In the genomic region with DNA sequence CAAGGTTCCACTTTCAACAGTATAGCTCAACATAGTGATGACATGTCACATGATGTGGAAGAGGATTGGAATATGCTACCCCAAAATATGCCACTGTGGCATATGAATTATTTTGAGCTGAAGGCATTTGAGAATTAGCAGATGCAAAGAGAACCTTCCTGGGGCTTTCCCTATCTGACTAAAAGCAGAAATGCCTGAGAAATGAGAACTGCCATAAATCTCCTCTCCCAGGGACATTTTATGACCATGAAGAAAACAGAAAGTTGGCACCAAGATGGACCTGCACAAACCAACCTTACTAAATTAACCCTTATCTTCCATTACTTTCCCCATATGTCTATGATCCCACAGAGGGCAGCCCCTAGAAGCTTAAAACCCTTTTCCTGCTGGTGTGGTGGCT, we compare ENCODE assay signal across 21 cellular contexts. TPM values are rescaled to one million over a fixed set of nuclear protein-coding genes. Genes with fewer than 3 reads are reported as not detected.
DNase-seq lines count a peak whose midpoint lies in the region; TF ChIP-seq lines count a peak whose summit lies in the region.
"Had no signal": no experiment of that assay in that cellular context is flagged by ENCODE, and none has a peak within 500 bp of the region (broad histone marks: within the 10 kb centered on the region; RNA-seq: fewer than 3 reads in every experiment).

No MANE protein-coding gene starts in this region.

- no peaks in the 10 kb centered on the region for H3K9me3 ChIP-seq in tibial artery
- H3K9me3 ChIP-seq: left lung, pancreas had no signal

- H3K9me3 Mint-ChIP-seq in endothelial cell (ENCODE audit: unreplicated experiment), result peaks cover 9% of the 10 kb centered on the region
- H3K9me3 Mint-ChIP-seq in T-helper 2 cell treated with Interferon-gamma antibody and Interleukin-4, amounts not matched to agents 5 μg/mL and 100 μg/mL, for 36 hours, result no peaks in the 10 kb centered on the region
- H3K9me3 Mint-ChIP-seq: activated naive CD8-positive, alpha-beta T cell treated with anti-CD3 and anti-CD28 coated beads for 36 hours; nephron had no signal

- H3K36me3 ChIP-seq in tibial artery, result no peaks in the 10 kb centered on the region
- H3K36me3 ChIP-seq: heart right ventricle, left lung, pancreas had no signal

- peaks cover 2% of the 10 kb centered on the region for H3K27me3 Mint-ChIP-seq in endothelial cell (ENCODE audit: unreplicated experiment)
- H3K27me3 Mint-ChIP-seq in T-helper 2 cell treated with Interferon-gamma antibody and Interleukin-4, amounts not matched to agents 5 μg/mL and 100 μg/mL, for 36 hours (ENCODE audit: low read depth), result peaks cover 6% of the 10 kb centered on the region
- H3K27me3 Mint-ChIP-seq: activated naive CD8-positive, alpha-beta T cell treated with anti-CD3 and anti-CD28 coated beads for 36 hours had no signal

- H3K4me3 Mint-ChIP-seq in endothelial cell (ENCODE audit: unreplicated experiment), result peak overlapping the region; percentile 44
- H3K4me3 Mint-ChIP-seq in T-helper 2 cell treated with Interferon-gamma antibody and Interleukin-4, amounts not matched to agents 5 μg/mL and 100 μg/mL, for 36 hours, result no peak overlapping the region
- H3K4me3 Mint-ChIP-seq: activated naive CD8-positive, alpha-beta T cell treated with anti-CD3 and anti-CD28 coated beads for 36 hours; CD4-positive, CD25-positive, alpha-beta regulatory T cell; nephron; WTC11 had no signal

- H3K4me1 Mint-ChIP-seq in endothelial cell (ENCODE audit: unreplicated experiment), result peaks cover 15% of the 10 kb centered on the region
- peaks cover 4% of the 10 kb centered on the region for H3K4me1 Mint-ChIP-seq in T-helper 2 cell treated with Interferon-gamma antibody and Interleukin-4, amounts not matched to agents 5 μg/mL and 100 μg/mL, for 36 hours (ENCODE audit: low read depth)
- H3K4me1 Mint-ChIP-seq: nephron had no signal

- intact Hi-C loops in tibial artery (cut with DNase I; ENCODE audit: low total_unique reads), result no loop called here

- peaks cover 8% of the 10 kb centered on the region for H3K36me3 Mint-ChIP-seq in endothelial cell (ENCODE audit: low read depth, unreplicated experiment)
- no peaks in the 10 kb centered on the region for H3K36me3 Mint-ChIP-seq in T-helper 2 cell treated with Interferon-gamma antibody and Interleukin-4, amounts not matched to agents 5 μg/mL and 100 μg/mL, for 36 hours (ENCODE audit: low read depth)
- H3K36me3 Mint-ChIP-seq: activated naive CD8-positive, alpha-beta T cell treated with anti-CD3 and anti-CD28 coated beads for 36 hours had no signal

- peak; percentile 50 for DNase-seq in EH (ENCODE audit: low read depth)
- DNase-seq in MV-4-11 (lab: John Stamatoyannopoulos, UW), result peak; percentile 15
- no peak for DNase-seq in endothelial cell (ENCODE audit: low spot score)
- DNase-seq in renal cortical epithelial cell (ENCODE audit: low read depth), result peak; percentile 59
- no peak for DNase-seq in NAMALWA (ENCODE audit: low spot score)
- no peak for DNase-seq in tibial artery
- DNase-seq in T-helper 2 cell treated with Interferon-gamma antibody and Interleukin-4, amounts not matched to agents 5 μg/mL and 100 μg/mL, for 36 hours (ENCODE audit: low spot score), result no peak
- DNase-seq: activated CD4-positive, alpha-beta T cell treated with anti-CD3 and anti-CD28 coated beads, Interleukin-2, amount 50 U/mL, for 48 hours; activated naive CD8-positive, alpha-beta T cell treated with anti-CD3 and anti-CD28 coated beads for 36 hours; CD4-positive, CD25-positive, alpha-beta regulatory T cell; effector CD4-positive, alpha-beta T cell; heart right ventricle; Kasumi-1; left lung; NCI-H2107; NCI-H510A treated with DMSO at 0.1 percent for 48 hours; pancreas; substantia nigra had no signal

- H3K27ac Mint-ChIP-seq in endothelial cell (ENCODE audit: unreplicated experiment), result no peak overlapping the region
- no peak overlapping the region for H3K27ac Mint-ChIP-seq in T-helper 2 cell treated with Interferon-gamma antibody and Interleukin-4, amounts not matched to agents 5 μg/mL and 100 μg/mL, for 36 hours
- H3K27ac Mint-ChIP-seq: activated naive CD8-positive, alpha-beta T cell treated with anti-CD3 and anti-CD28 coated beads for 36 hours; CD4-positive, CD25-positive, alpha-beta regulatory T cell; nephron; WTC11 had no signal

- H3K27me3 ChIP-seq in tibial artery, result no peaks in the 10 kb centered on the region
- H3K27me3 ChIP-seq: heart right ventricle, left lung, pancreas had no signal

- no peak overlapping the region for H3K27ac ChIP-seq in tibial artery
- H3K27ac ChIP-seq: left lung, pancreas, SK-N-MC had no signal

- no peak for TF ChIP-seq CTCF in endothelial cell (IDR thresholded peaks at IDR 0.05; ENCODE audit: unreplicated experiment)
- TF ChIP-seq CTCF in tibial artery (IDR thresholded peaks at IDR 0.05), result no peak

- no peaks in the 10 kb centered on the region for H3K4me1 ChIP-seq in tibial artery

- H3K4me3 ChIP-seq in tibial artery, result no peak overlapping the region
- H3K4me3 ChIP-seq: heart right ventricle, left lung, pancreas, SK-N-MC had no signal

RNA-seq across cellular contexts. Expression of gene CDKN2AIP, which starts 24.9 kb away (rescaled TPM):
- total RNA-seq in endothelial cell (ENCODE audit: unreplicated experiment), result 22.0 TPM
- 45.7 and 56.5 TPM in 2 replicates for total RNA-seq in renal cortical epithelial cell

RNA-seq across cellular contexts. Expression of gene ING2, which starts 35.5 kb away (rescaled TPM):
- total RNA-seq in endothelial cell (ENCODE audit: unreplicated experiment) (12.2 TPM), renal cortical epithelial cell (10.4 and 22.0 TPM in 2 replicates)

Comparison
In these comparisons a context has a peak if more than half of its experiments do, and no peak if none do; other contexts are left out.
1. DNase-seq: peak in EH (single experiment), MV-4-11 (single experiment) and renal cortical epithelial cell (single experiment); none in endothelial cell (single experiment), NAMALWA (single experiment), tibial artery (0 of 2) and T-helper 2 cell treated with Interferon-gamma antibody and Interleukin-4, amounts not matched to agents 5 μg/mL and 100 μg/mL, for 36 hours (single experiment).